Comparison of ENCODE assay signal across 8 cellular contexts in the genomic region with DNA sequence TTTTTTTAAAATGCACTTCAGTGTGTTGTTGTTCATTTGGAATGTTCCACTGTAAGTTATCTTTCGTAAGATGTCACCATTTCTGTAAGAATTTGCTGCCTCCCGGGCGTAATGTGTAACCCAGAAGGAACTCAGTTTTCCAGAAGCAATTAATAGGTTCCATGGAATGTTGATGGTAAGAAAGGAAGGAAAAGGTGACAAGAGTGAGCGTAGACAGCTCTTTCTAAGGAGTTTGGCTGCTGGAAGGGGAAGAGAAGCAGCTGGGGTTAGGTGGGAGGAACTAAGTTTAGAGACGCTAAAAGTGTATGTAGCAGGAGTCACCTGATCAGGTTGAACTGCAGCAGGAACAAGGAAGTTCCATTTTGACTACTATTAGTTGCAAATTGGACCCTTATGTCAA. TPM values are rescaled to one million over a fixed set of nuclear protein-coding genes. Genes with fewer than 3 reads are reported as not detected.
DNase-seq lines count a peak whose midpoint lies in the region; ATAC-seq and TF ChIP-seq lines count a peak whose summit lies in the region.

No MANE protein-coding gene starts in this region.

- ATAC-seq in CD8-positive, alpha-beta T cell, result no peak
- ATAC-seq in GM21447 (IDR thresholded peaks at IDR 0.05; ENCODE audit: unreplicated experiment) (no peak), Right ventricle myocardium inferior (no peak)

- H3K79me2 ChIP-seq in neural cell (replicated peaks; ENCODE audit: insufficient read depth, low read length), result no peaks in the 10 kb centered on the region

- no peaks in the 10 kb centered on the region for H3K9me2 ChIP-seq in neural cell (ENCODE audit: insufficient read depth, low read length)

- H3K4me1 Mint-ChIP-seq in CD8-positive, alpha-beta T cell (ENCODE audit: low read depth), result peaks cover 5% of the 10 kb centered on the region
- peaks cover 4 to 5% (median 4%) of the 10 kb centered on the region in 3 donors for H3K4me1 Mint-ChIP-seq in IgD-negative memory B cell

- no peaks in the 10 kb centered on the region for H3K36me3 ChIP-seq in CD8-positive, alpha-beta T cell (ENCODE audit: insufficient read depth, low read length)
- H3K36me3 ChIP-seq in neural cell (ENCODE audit: insufficient read depth, low read length), result no peaks in the 10 kb centered on the region

- H3K27me3 Mint-ChIP-seq in CD8-positive, alpha-beta T cell (ENCODE audit: low read depth), result no peaks in the 10 kb centered on the region
- no peaks in the 10 kb centered on the region for H3K27me3 Mint-ChIP-seq in IgD-negative memory B cell

- no peaks in the 10 kb centered on the region for H3K9me3 Mint-ChIP-seq in CD8-positive, alpha-beta T cell
- H3K9me3 Mint-ChIP-seq in IgD-negative memory B cell, result peaks cover 0 to 2% (median 0%) of the 10 kb centered on the region in 3 donors

- CTCF ChIA-PET in CD8-positive, alpha-beta T cell (lab: Charles Lee), result interaction anchor here (0.8 to 3.9 kb wide), 4 partner anchors 14 to 712 kb away, joined by 3 to 15 read pairs (median 6); no protein-coding TSS in a partner anchor

- no peak for TF ChIP-seq CTCF in CD8-positive, alpha-beta T cell (IDR thresholded peaks at IDR 0.05)
- TF ChIP-seq CTCF in neural cell (IDR thresholded peaks at IDR 0.05; ENCODE audit: poor library complexity, severe bottlenecking), result no peak

- POLR2A ChIA-PET in CD8-positive, alpha-beta T cell (lab: Charles Lee), result interaction anchor here (0.6 to 1.1 kb wide), 2 partner anchors 16 to 1073 kb away, joined by 4 read pairs; no protein-coding TSS in a partner anchor

- no peak for DNase-seq in CD8-positive, alpha-beta T cell
- no peak for DNase-seq in islet precursor cell
- no peak for DNase-seq in T-helper 9 cell
- DNase-seq in Right ventricle myocardium inferior (ENCODE audit: missing footprints), result no peak

- peak overlapping the region; percentile 51 for H2AFZ ChIP-seq in neural cell (ENCODE audit: low read depth, low read length)

- H4K20me1 ChIP-seq in neural cell (ENCODE audit: insufficient read depth), result no peaks in the 10 kb centered on the region

- no peak overlapping the region for H3K4me3 Mint-ChIP-seq in CD8-positive, alpha-beta T cell
- H3K4me3 Mint-ChIP-seq in IgD-negative memory B cell, result peak overlapping the region; percentile 76 to 96 (median 86)

- no peaks in the 10 kb centered on the region for H3K27me3 ChIP-seq in CD8-positive, alpha-beta T cell (ENCODE audit: insufficient read depth, low read length)
- H3K27me3 ChIP-seq in neural cell (ENCODE audit: insufficient read depth, low read depth, low read length), result no peaks in the 10 kb centered on the region

- H3K27ac Mint-ChIP-seq in CD8-positive, alpha-beta T cell, result peak overlapping the region; percentile 89
- H3K27ac Mint-ChIP-seq in IgD-negative memory B cell, result peak overlapping the region; percentile 88 to 99 (median 93)

- H3K4me1 ChIP-seq in CD8-positive, alpha-beta T cell (ENCODE audit: insufficient read depth, low read length), result peaks cover 6% of the 10 kb centered on the region

- H3K4me3 ChIP-seq in CD8-positive, alpha-beta T cell (ENCODE audit: low read depth, low read length), result peak overlapping the region; percentile 29
- no peak overlapping the region for H3K4me3 ChIP-seq in neural cell (ENCODE audit: low read length)

- H3K36me3 Mint-ChIP-seq in CD8-positive, alpha-beta T cell, result peaks cover 2% of the 10 kb centered on the region
- no peaks in the 10 kb centered on the region for H3K36me3 Mint-ChIP-seq in IgD-negative memory B cell

- peak overlapping the region; percentile 48 for H3K27ac ChIP-seq in CD8-positive, alpha-beta T cell (ENCODE audit: low read depth, low read length)
- H3K27ac ChIP-seq in angular gyrus (ENCODE audit: low read depth, low read length) (peak overlapping the region; percentile 62), neural cell (ENCODE audit: low read length) (peak overlapping the region; percentile 53)

- intact Hi-C loops in CD8-positive, alpha-beta T cell (cut with DNase I, micrococcal nuclease), result loop anchor here (1.0 to 5.0 kb wide), 5 partner anchors 17 to 995 kb away; partner anchors contain the start of genes HAUS7 (in 2 of the 2) and ZNF275 (in 1 of the 2)
- intact Hi-C loops in Right ventricle myocardium inferior (cut with DNase I), result loop anchor here (5.0 kb wide), 1 partner anchor 709 kb away; no protein-coding TSS in a partner anchor

- H3F3A ChIP-seq in neural cell (ENCODE audit: insufficient read depth, low read length, poor library complexity, severe bottlenecking), result no peaks in the 10 kb centered on the region

- no peak for TF ChIP-seq RAD21 in neural cell (conservative IDR thresholded peaks at IDR 0.05)

- no peaks in the 10 kb centered on the region for H3K9me3 ChIP-seq in CD8-positive, alpha-beta T cell (ENCODE audit: low read length)
- no peaks in the 10 kb centered on the region for H3K9me3 ChIP-seq in neural cell (ENCODE audit: low read length)

- H3K4me2 ChIP-seq in neural cell (ENCODE audit: low read length), result no peak overlapping the region

- H3K9ac ChIP-seq in neural cell (ENCODE audit: low read length), result no peak overlapping the region

- TF ChIP-seq EP300 in neural cell (conservative IDR thresholded peaks at IDR 0.05; ENCODE audit: poor library complexity, severe bottlenecking), result no peak

TF ChIP-seq in neural cell, 6 proteins besides CTCF, POLR2A, EP300 and RAD21:
- TF ChIP-seq EZH2 (IDR thresholded peaks at IDR 0.05; ENCODE audit: borderline replicate concordance, insufficient read depth, low read length, poor library complexity, severe bottlenecking), result no peak
- no peak for TF ChIP-seq MXI1 (conservative IDR thresholded peaks at IDR 0.05; ENCODE audit: poor library complexity, severe bottlenecking)
- no peak for TF ChIP-seq SMC3 (conservative IDR thresholded peaks at IDR 0.05; ENCODE audit: poor library complexity)
- no peak for TF ChIP-seq REST (IDR thresholded peaks at IDR 0.05; ENCODE audit: borderline replicate concordance)
- TF ChIP-seq TAF1 (IDR thresholded peaks at IDR 0.05; ENCODE audit: low read depth), result no peak
- TF ChIP-seq POLR2AphosphoS5 (IDR thresholded peaks at IDR 0.05), result no peak

RNA-seq across cellular contexts. Expression of gene PNMA5, which starts 35.9 kb away (rescaled TPM):
- total RNA-seq in CD8-positive, alpha-beta T cell, result not detected
- polyA plus RNA-seq in IgD-negative memory B cell (0.19 TPM), neural cell (1.0 and 1.4 TPM in 2 replicates)
- 1.2 and 1.3 TPM in 2 replicates for polyA minus RNA-seq in neural cell
- not detected for total RNA-seq in Right ventricle myocardium inferior
